8 cellular contexts compared by ENCODE assay signal in genomic region chr17:74203439-74204240, GRCh38. TPM values are rescaled to one million over a fixed set of nuclear protein-coding genes. Genes with fewer than 3 reads are reported as not detected.
DNase-seq lines count a peak whose midpoint lies in the region; ATAC-seq, FAIRE-seq and TF ChIP-seq lines count a peak whose summit lies in the region.

Gene RPL38, plus strand, starts transcription at chr17:74203678. Its CDS starts 278 bp downstream, at chr17:74203956.

- H3K36me3 ChIP-seq in BJ (ENCODE audit: control insufficient read depth, insufficient read depth, low read length) (peaks cover 7% of the 10 kb centered on the region), HepG2 (replicated peaks in 1 of 2; ENCODE audit: control insufficient read depth in 1 of 2, insufficient read depth in 2 of 2, low read length in 2 of 2) (peaks cover 20 to 34% of the 10 kb centered on the region in 2 experiments)

- peak; percentile 99 for TF ChIP-seq CTCF in BJ (IDR thresholded peaks at IDR 0.05; ENCODE audit: insufficient read depth, low read depth, low read length)
- TF ChIP-seq CTCF in HepG2 (CRISPR knock-in tag; IDR thresholded peaks at IDR 0.05): peak; percentile 99

- peak; percentile 50 for TF ChIP-seq RAD21 in HepG2 (CRISPR knock-in tag; IDR thresholded peaks at IDR 0.05)

- TF ChIP-seq POLR2A in HepG2 (IDR thresholded peaks at IDR 0.05; ENCODE audit: insufficient read depth in 1 of 2, low read depth in 2 of 2, low read length in 2 of 2): peak; percentile 98 to 99

- 4% methylated on average over 39 of the region's 53 CpGs for WGBS in HepG2 (ENCODE audit: low lambda C conversion rate)

- peaks cover 28% of the 10 kb centered on the region for H3K4me1 ChIP-seq in HepG2 (ENCODE audit: insufficient read depth, low read length)

- BruUV-seq in HepG2 (replicated peaks; lab: Mats Ljungman, UMichigan): TSS peak; percentile 80

- TF ChIP-seq EP300 in HepG2 (IDR thresholded peaks at IDR 0.05; ENCODE audit: low read depth in 2 of 2, low read length in 2 of 2) (peak in 1 of 2 experiments; percentile 59; a peak in 2 of 4 replicates), HepG2 (CRISPR knock-in tag; IDR thresholded peaks at IDR 0.05; ENCODE audit: borderline replicate concordance) (0 out of 2 replicates have a peak, but pooled peaks have one; percentile 65)

- H2AFZ ChIP-seq in HepG2 (ENCODE audit: low read length): no peak within 1 kb of the TSS

- H3K4me3 ChIP-seq in BJ (ENCODE audit: low read depth, low read length) (peak within 1 kb of the TSS; percentile 89), HepG2 (replicated peaks in 1 of 3; ENCODE audit: insufficient read depth in 1 of 3, low read depth in 2 of 3, low read length in 3 of 3) (peak within 1 kb of the TSS; percentile 92 to 99 (median 97))

- peaks cover 50% of the 10 kb centered on the region for H4K20me1 ChIP-seq in HepG2 (ENCODE audit: insufficient read depth, low read length)

- peak; percentile 82 for DNase-seq in BJ (ENCODE audit: low read depth)
- peak; percentile 91 for DNase-seq in GM19239 (ENCODE audit: insufficient read length, low spot score)
- DNase-seq in NCI-H748 treated with DMSO at 0.1 percent for 48 hours (lab: John Stamatoyannopoulos, UW): peak; percentile 74
- DNase-seq in activated CD4-positive, alpha-beta T cell treated with anti-CD3 and anti-CD28 coated beads, Interleukin-2, amount 50 U/mL, for 4 hours: peak; percentile 94 to 97
- peak; percentile 98 for DNase-seq in dermis microvascular lymphatic vessel endothelial cell (ENCODE audit: low read depth in 2 of 2)
- DNase-seq in HepG2 (ENCODE audit: low spot score): peak; percentile 98
- peak; percentile 96 for DNase-seq in stimulated activated CD4-positive, alpha-beta T cell treated with anti-CD3 and anti-CD28 coated beads, Interleukin-4, amount 100 ng/mL, for 1 hour

- peaks cover 47% of the 10 kb centered on the region for H3K79me2 ChIP-seq in HepG2 (ENCODE audit: insufficient read depth, low read length)

- peak; percentile 99 for FAIRE-seq in GM19239 (lab: Jason Lieb, UNC)
- peak; percentile 100 for FAIRE-seq in HepG2 (lab: Jason Lieb, UNC)

- peak within 1 kb of the TSS; percentile 78 for H3K27ac ChIP-seq in HepG2 (ENCODE audit: extremely low read length, insufficient read depth, low read length)

- intact Hi-C loops in HepG2 (cut with micrococcal nuclease; ENCODE audit: unreplicated experiment): loop anchor here (10.0 kb wide), 2 partner anchors 251 to 409 kb away; no protein-coding TSS in a partner anchor

- no peaks in the 10 kb centered on the region for H3K9me3 ChIP-seq in HepG2 (ENCODE audit: low read length)

- in situ Hi-C loops in HepG2 (cut with HindIII; ENCODE audit: extremely low pct_ligation_motif_present, low pct_unique_long_range_greater_than_20kb): no loop called here

- ATAC-seq in HG03521 (IDR thresholded peaks at IDR 0.05; ENCODE audit: unreplicated experiment) (peak; percentile 72), HepG2 (peak; percentile 78)

- CTCF ChIA-PET in BJ (lab: Yijun Ruan, JAX) (interaction anchor here (0.6 to 5.7 kb wide), 5 partner anchors 10 to 309 kb away, joined by 3 to 75 read pairs (median 5); partner anchors contain the start of gene TTYH2), HepG2 (lab: Yijun Ruan, JAX; ENCODE audit: low intra/inter-chr PET ratio, low total read pairs) (interaction anchor here (1.2 kb wide), 1 partner anchor 329 kb away, joined by 3 read pairs; no protein-coding TSS in a partner anchor)

- H3K27me3 ChIP-seq in BJ (ENCODE audit: control insufficient read depth, insufficient read depth, low read length): peaks cover 10% of the 10 kb centered on the region
- peaks cover 18 to 48% of the 10 kb centered on the region in 2 experiments for H3K27me3 ChIP-seq in HepG2 (ENCODE audit: control insufficient read depth in 1 of 2, insufficient read depth in 2 of 2, low read length in 2 of 2)

- peak within 1 kb of the TSS; percentile 94 for H3K4me2 ChIP-seq in HepG2 (ENCODE audit: low read depth, low read length)

- H3K9ac ChIP-seq in HepG2 (ENCODE audit: insufficient read depth, low read depth, low read length): peak within 1 kb of the TSS; percentile 99

- POLR2A ChIA-PET in BJ (lab: Charles Lee) (interaction anchor here (0.7 kb wide), 1 partner anchor 9 kb away, joined by 3 read pairs; the partner anchor contains the start of gene TTYH2), HepG2 (lab: Yijun Ruan, JAX) (interaction anchor here (0.7 to 2.7 kb wide), 7 partner anchors 10 to 533 kb away, joined by 3 to 44 read pairs (median 4); partner anchors contain the start of genes RAB37 and TTYH2)

TF ChIP-seq in HepG2, 621 proteins besides CTCF, POLR2A, EP300 and RAD21 (continues in another document):
- TF ChIP-seq POGK (CRISPR knock-in tag; conservative IDR thresholded peaks at IDR 0.05) (peak; percentile 86; the same call in 1 of the 2 replicates), XBP1 (CRISPR knock-in tag; IDR thresholded peaks at IDR 0.05) (peak; percentile 40; the same call in 1 of the 2 replicates), ZNF232 (CRISPR knock-in tag; IDR thresholded peaks at IDR 0.05; ENCODE audit: borderline replicate concordance) (0 out of 2 replicates have a peak, but pooled peaks have one; percentile 56), DR1 (CRISPR knock-in tag; IDR thresholded peaks at IDR 0.05) (peak; percentile 97), TFDP2 (CRISPR knock-in tag; IDR thresholded peaks at IDR 0.05) (peak; percentile 71), AGO1 (IDR thresholded peaks at IDR 0.05; ENCODE audit: low read depth, low read length, poor library complexity, severe bottlenecking) (peak; percentile 70), ZNF800 (CRISPR knock-in tag; IDR thresholded peaks at IDR 0.05) (no peak), ZNF746 (CRISPR knock-in tag; IDR thresholded peaks at IDR 0.05) (peak; percentile 24; the same call in 1 of the 2 replicates)

RNA-seq across cellular contexts. Expression of gene RPL38, which starts in this region (rescaled TPM):
- polyA plus RNA-seq in BJ (2011; rRNA removed) (1,841 and 2,079 TPM in 2 replicates), HepG2 (2011; rRNA removed) (2,077 and 2,372 TPM in 2 replicates)
- 279 and 306 TPM in 2 replicates for polyA minus RNA-seq in BJ (2011; rRNA and poly(A)+ RNA removed)
- total RNA-seq in dermis microvascular lymphatic vessel endothelial cell (1,518 and 2,766 TPM in 2 replicates), HepG2 (2016; rRNA removed; fragmentation: Illumina TruSeq; extraction: Trizol) (2,370 and 2,621 TPM in 2 replicates)
- total RNA-seq in HepG2 (2016; cell fraction: cytosol; rRNA removed; fragmentation: Illumina TruSeq; extraction: Trizol; ENCODE audit: low read depth): 2,846 and 3,171 TPM in 2 replicates
- 2,344 and 2,494 TPM in 2 replicates for total RNA-seq in HepG2 (2016; cell fraction: insoluble cytoplasmic fraction; rRNA removed; fragmentation: Illumina TruSeq; extraction: Trizol)
- total RNA-seq in HepG2 (2016; cell fraction: membrane; rRNA removed; fragmentation: Illumina TruSeq; extraction: Trizol): 4,564 and 4,636 TPM in 2 replicates
- total RNA-seq in HepG2 (2016; cell fraction: nucleus; rRNA removed; fragmentation: Illumina TruSeq; extraction: Trizol): 746 and 817 TPM in 2 replicates
- 407 and 1,119 TPM in 2 replicates for polyA plus RNA-seq in HepG2 (2011; cell fraction: cytosol; rRNA removed)
- polyA plus RNA-seq in HepG2 (2011; cell fraction: nucleus; rRNA removed): 463 and 488 TPM in 2 replicates
- polyA plus RNA-seq in HepG2 (2012): 4,774 and 5,492 TPM in 2 replicates
- polyA plus RNA-seq in HepG2 (2016; cell fraction: cytosol; fragmentation: Illumina TruSeq; extraction: Trizol; ENCODE audit: low read depth): 3,783 and 3,983 TPM in 2 replicates
- polyA plus RNA-seq in HepG2 (2016; cell fraction: insoluble cytoplasmic fraction; fragmentation: Illumina TruSeq; extraction: Trizol; ENCODE audit: low read depth): 2,521 and 2,667 TPM in 2 replicates
- polyA plus RNA-seq in HepG2 (2016; cell fraction: membrane; fragmentation: Illumina TruSeq; extraction: Trizol; ENCODE audit: low read depth): 4,834 and 4,888 TPM in 2 replicates
- polyA plus RNA-seq in HepG2 (2016; cell fraction: nucleus; fragmentation: Illumina TruSeq; extraction: Trizol; ENCODE audit: insufficient read depth, low read depth): 1,405 and 1,472 TPM in 2 replicates
- polyA minus RNA-seq in HepG2 (2011; rRNA and poly(A)+ RNA removed; ENCODE audit: low replicate concordance): 264 and 339 TPM in 2 replicates
- 484 and 523 TPM in 2 replicates for polyA minus RNA-seq in HepG2 (2011; cell fraction: cytosol; rRNA and poly(A)+ RNA removed)
- 268 and 368 TPM in 2 replicates for polyA minus RNA-seq in HepG2 (2011; cell fraction: nucleus; rRNA and poly(A)+ RNA removed)

Comparison
In these comparisons a context has a peak if more than half of its experiments do, and no peak if none do; other contexts are left out.
1. Peak in every context shown above with its lines: DNase-seq, ATAC-seq, H3K4me3 ChIP-seq and H3K27ac ChIP-seq.